Comparison of ENCODE assay signal across 14 cellular contexts in the genomic region with DNA sequence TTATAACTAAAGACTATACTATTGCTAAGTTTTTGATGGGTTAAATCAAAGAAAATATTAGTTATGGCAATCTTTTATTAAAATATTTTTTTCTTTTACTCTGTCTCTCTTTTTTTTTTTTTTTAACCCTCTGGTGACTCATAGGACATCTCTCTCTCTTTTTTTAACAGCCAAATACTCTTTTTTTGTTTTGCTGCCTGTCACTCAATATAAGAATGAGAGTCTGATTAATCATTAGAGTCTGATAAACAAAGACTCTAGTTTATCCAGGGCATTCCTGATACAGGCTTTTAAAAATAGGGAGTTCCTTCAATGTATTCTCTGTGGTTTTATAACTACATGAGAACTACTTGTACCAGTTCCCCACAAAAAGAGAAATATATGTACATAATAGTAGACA.
DNase-seq lines count a peak whose midpoint lies in the region; ATAC-seq and TF ChIP-seq lines count a peak whose summit lies in the region.
"Had no signal": no experiment of that assay in that cellular context is flagged by ENCODE, and none has a peak within 500 bp of the region (broad histone marks: within the 10 kb centered on the region; RNA-seq: fewer than 3 reads in every experiment).

No MANE protein-coding gene starts in this region.

- ATAC-seq in upper lobe of left lung (ENCODE audit: low FRiP score in 2 of 2) (no peak), GM18870 (IDR thresholded peaks at IDR 0.05; ENCODE audit: unreplicated experiment) (no peak)
- ATAC-seq: activated T-cell treated with anti-CD3 and anti-CD28 coated beads, Interleukin-2, amount 50 U/mL, for 72 hours; CD8-positive, alpha-beta T cell had no signal

- intact Hi-C loops in breast epithelium (cut with DNase I; ENCODE audit: low total_unique reads) (no loop called here), MCF 10A (cut with micrococcal nuclease) (no loop called here), colonic mucosa (cut with DNase I) (no loop called here)

- H3K27me3 Mint-ChIP-seq in MCF 10A (ENCODE audit: insufficient read depth, unreplicated experiment) (no peaks in the 10 kb centered on the region), osteocyte (ENCODE audit: unreplicated experiment) (no peaks in the 10 kb centered on the region)

- H3K9ac ChIP-seq in colonic mucosa (ENCODE audit: low read depth in 2 of 2, low read length in 2 of 2), result no peak overlapping the region

- no TSS peak for BruUV-seq in MCF 10A (replicated peaks; lab: Mats Ljungman, UMichigan)

- H3K27ac ChIP-seq in breast epithelium, result peak overlapping the region; percentile 39 to 78
- peak overlapping the region; percentile 39 for H3K27ac ChIP-seq in colonic mucosa
- H3K27ac ChIP-seq in upper lobe of left lung, result peak overlapping the region; percentile 7 to 81 (median 61)

- H3K36me3 Mint-ChIP-seq in MCF 10A (ENCODE audit: insufficient read depth, unreplicated experiment) (peaks cover 19% of the 10 kb centered on the region), osteocyte (ENCODE audit: unreplicated experiment) (peaks cover 11% of the 10 kb centered on the region)

- H3K4me1 Mint-ChIP-seq in MCF 10A (ENCODE audit: insufficient read depth, unreplicated experiment) (peaks cover 24% of the 10 kb centered on the region), osteocyte (ENCODE audit: unreplicated experiment) (peaks cover 41% of the 10 kb centered on the region)

- no peak overlapping the region for H3K27ac Mint-ChIP-seq in MCF 10A (ENCODE audit: low read depth, unreplicated experiment)
- H3K27ac Mint-ChIP-seq in osteocyte (ENCODE audit: unreplicated experiment), result peak overlapping the region; percentile 81
- H3K27ac Mint-ChIP-seq: activated T-cell treated with anti-CD3 and anti-CD28 coated beads, Interleukin-2, amount 50 U/mL, for 72 hours; CD8-positive, alpha-beta T cell had no signal

- TF ChIP-seq EP300 in upper lobe of left lung (IDR thresholded peaks at IDR 0.05), result no peak

- H3K4me3 Mint-ChIP-seq in MCF 10A (ENCODE audit: unreplicated experiment) (no peak overlapping the region), osteocyte (ENCODE audit: unreplicated experiment) (no peak overlapping the region)
- H3K4me3 Mint-ChIP-seq: activated T-cell treated with anti-CD3 and anti-CD28 coated beads, Interleukin-2, amount 50 U/mL, for 72 hours; CD8-positive, alpha-beta T cell had no signal

- no peak for TF ChIP-seq POLR2A in breast epithelium (IDR thresholded peaks at IDR 0.05)
- TF ChIP-seq POLR2A in upper lobe of left lung (IDR thresholded peaks at IDR 0.05), result no peak

- POLR2A ChIA-PET in MCF 10A (lab: Yijun Ruan, JAX), result no interaction called here

- CTCF ChIA-PET in MCF 10A (lab: Yijun Ruan, JAX), result no interaction called here

- DNase-seq in breast epithelium (ENCODE audit: low spot score in 2 of 2) (no peak), MCF 10A (ENCODE audit: unreplicated experiment) (no peak), colonic mucosa (no peak), osteocyte (ENCODE audit: extremely low spot score, unreplicated experiment) (no peak), upper lobe of left lung (no peak), cerebellar nuclear complex (lab: John Stamatoyannopoulos, UW) (no peak), NCI-H1092 treated with DMSO at 0.1 percent for 48 hours (lab: John Stamatoyannopoulos, UW) (no peak)
- DNase-seq: activated CD4-positive, alpha-beta T cell treated with anti-CD3 and anti-CD28 coated beads, Interleukin-2, amount 50 U/mL, for 48 hours; activated T-cell treated with anti-CD3 and anti-CD28 coated beads, Interleukin-2, amount 50 U/mL, for 72 hours; CD8-positive, alpha-beta T cell; glutamatergic neuron; pancreas had no signal

- H3K36me3 ChIP-seq in breast epithelium (no peaks in the 10 kb centered on the region), colonic mucosa (no peaks in the 10 kb centered on the region), upper lobe of left lung (no peaks in the 10 kb centered on the region)
- H3K36me3 ChIP-seq: HAP-1, pancreas had no signal

- peaks cover 0 to 7% of the 10 kb centered on the region in 2 donors for H3K4me1 ChIP-seq in breast epithelium
- no peaks in the 10 kb centered on the region for H3K4me1 ChIP-seq in colonic mucosa
- H3K4me1 ChIP-seq in upper lobe of left lung, result peaks cover 26 to 44% (median 33%) of the 10 kb centered on the region in 4 donors

- H3K27me3 ChIP-seq in breast epithelium, result no peaks in the 10 kb centered on the region
- H3K27me3 ChIP-seq in colonic mucosa, result no peaks in the 10 kb centered on the region
- H3K27me3 ChIP-seq in upper lobe of left lung, result no peaks in the 10 kb centered on the region
- H3K27me3 ChIP-seq: pancreas had no signal

- TF ChIP-seq CTCF in breast epithelium (IDR thresholded peaks at IDR 0.05), result no peak
- TF ChIP-seq CTCF in MCF 10A (IDR thresholded peaks at IDR 0.05; ENCODE audit: unreplicated experiment), result no peak
- no peak for TF ChIP-seq CTCF in colonic mucosa (IDR thresholded peaks at IDR 0.05)
- no peak for TF ChIP-seq CTCF in osteocyte (IDR thresholded peaks at IDR 0.05)
- no peak for TF ChIP-seq CTCF in upper lobe of left lung (IDR thresholded peaks at IDR 0.05)

- H3K4me3 ChIP-seq in breast epithelium (no peak overlapping the region), colonic mucosa (no peak overlapping the region), upper lobe of left lung (no peak overlapping the region)
- H3K4me3 ChIP-seq: HAP-1, pancreas had no signal

- H3K9me3 Mint-ChIP-seq in MCF 10A (ENCODE audit: unreplicated experiment) (no peaks in the 10 kb centered on the region), osteocyte (ENCODE audit: unreplicated experiment) (no peaks in the 10 kb centered on the region)
- H3K9me3 Mint-ChIP-seq: activated T-cell treated with anti-CD3 and anti-CD28 coated beads, Interleukin-2, amount 50 U/mL, for 72 hours; CD8-positive, alpha-beta T cell had no signal

- H3K9me3 ChIP-seq in breast epithelium, result no peaks in the 10 kb centered on the region
- H3K9me3 ChIP-seq in colonic mucosa, result no peaks in the 10 kb centered on the region
- H3K9me3 ChIP-seq in upper lobe of left lung, result no peaks in the 10 kb centered on the region
- H3K9me3 ChIP-seq: HAP-1, pancreas had no signal
